ENCODE assay signal across 1 cellular context in the genomic region with DNA sequence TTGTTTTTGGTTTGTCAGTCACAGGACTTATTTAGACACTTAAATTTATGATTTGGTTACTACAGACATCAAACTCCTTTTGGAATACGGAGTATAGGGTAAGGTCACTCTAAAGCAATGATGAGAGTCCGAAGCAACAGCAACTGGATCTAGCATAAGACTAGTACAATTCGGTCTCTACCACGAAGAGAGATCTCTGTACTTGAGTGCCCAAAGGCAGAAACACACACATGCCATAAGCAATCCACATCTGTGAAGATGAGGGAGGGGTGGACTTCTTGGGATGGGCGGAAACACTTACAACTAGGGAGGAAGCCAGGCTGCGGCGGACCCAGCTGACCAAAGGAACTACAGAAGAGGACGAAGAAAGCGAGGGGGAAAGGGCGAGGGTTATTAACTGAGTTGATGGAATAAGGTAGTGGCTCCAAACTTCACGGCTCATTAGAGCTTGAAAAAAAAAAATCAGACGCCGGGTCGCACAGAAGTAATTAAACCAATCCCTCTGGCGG.
TF ChIP-seq lines count a peak whose summit lies in the region.

No MANE protein-coding gene starts in this region.

TF ChIP-seq in H1, 55 proteins besides CTCF, POLR2A, EP300 and RAD21 (continued from another document):
- TF ChIP-seq, protein P1, sequence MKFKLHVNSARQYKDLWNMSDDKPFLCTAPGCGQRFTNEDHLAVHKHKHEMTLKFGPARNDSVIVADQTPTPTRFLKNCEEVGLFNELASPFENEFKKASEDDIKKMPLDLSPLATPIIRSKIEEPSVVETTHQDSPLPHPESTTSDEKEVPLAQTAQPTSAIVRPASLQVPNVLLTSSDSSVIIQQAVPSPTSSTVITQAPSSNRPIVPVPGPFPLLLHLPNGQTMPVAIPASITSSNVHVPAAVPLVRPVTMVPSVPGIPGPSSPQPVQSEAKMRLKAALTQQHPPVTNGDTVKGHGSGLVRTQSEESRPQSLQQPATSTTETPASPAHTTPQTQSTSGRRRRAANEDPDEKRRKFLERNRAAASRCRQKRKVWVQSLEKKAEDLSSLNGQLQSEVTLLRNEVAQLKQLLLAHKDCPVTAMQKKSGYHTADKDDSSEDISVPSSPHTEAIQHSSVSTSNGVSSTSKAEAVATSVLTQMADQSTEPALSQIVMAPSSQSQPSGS (IDR thresholded peaks at IDR 0.05; ENCODE audit: low read length) = no peak
- TF ChIP-seq YY1 (IDR thresholded peaks at IDR 0.05; ENCODE audit: low read depth, low read length) (no peak), CBX8 (IDR thresholded peaks at IDR 0.05; ENCODE audit: borderline replicate concordance, low read depth, low read length) (no peak)
